Comparison of ENCODE assay signal across 12 cellular contexts in the genomic region with DNA sequence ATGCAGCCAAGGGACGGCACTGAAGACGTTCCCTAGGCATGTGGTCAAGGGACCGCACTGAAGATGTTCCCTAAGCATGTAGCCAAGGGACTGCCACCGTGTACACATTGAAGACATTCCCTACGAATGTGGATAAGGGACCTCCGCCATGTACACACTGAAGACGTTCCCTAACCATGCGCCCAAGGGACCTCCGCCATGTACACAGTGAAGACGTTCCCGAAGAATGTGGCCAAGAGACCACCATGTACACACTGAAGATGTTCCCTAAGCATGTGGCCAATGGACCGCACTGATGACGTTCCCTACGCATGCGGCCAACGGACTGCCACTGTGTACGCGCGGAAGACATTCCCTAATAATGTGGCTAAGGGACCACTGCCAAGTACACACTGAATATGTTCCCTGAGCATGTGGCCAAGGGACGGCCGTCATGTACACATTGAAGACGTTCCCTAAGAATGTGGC. TPM values are rescaled to one million over a fixed set of nuclear protein-coding genes. Genes with fewer than 3 reads are reported as not detected.
DNase-seq lines count a peak whose midpoint lies in the region; ATAC-seq, FAIRE-seq and TF ChIP-seq lines count a peak whose summit lies in the region.
"Had no signal": no experiment of that assay in that cellular context is flagged by ENCODE, and none has a peak within 500 bp of the region (broad histone marks: within the 10 kb centered on the region; RNA-seq: fewer than 3 reads in every experiment).

No MANE protein-coding gene starts in this region.

- no peak overlapping the region for H2BK120ac ChIP-seq in H1 (replicated peaks; ENCODE audit: low read depth, low read length)

- peaks cover 13% of the 10 kb centered on the region for H3K79me1 ChIP-seq in H1 (ENCODE audit: low read depth, low read length)

- intact Hi-C loops in spleen (cut with DNase I; ENCODE audit: low total_unique reads), result no loop called here

- no peaks in the 10 kb centered on the region for H3K23me2 ChIP-seq in H1 (ENCODE audit: low read depth, low read length)

- 89% methylated on average over 22 of the region's 22 CpGs; no CpG with 5 or more reads in 1 of the 2 experiments for WGBS in H1 (ENCODE audit: extremely low coverage in 1 of 2, insufficient coverage in 1 of 2, insufficient read length in 1 of 2, insufficient replicate concordance in 2 of 2, low coverage in 1 of 2, low lambda C conversion rate in 2 of 2, missing lambda C conversion rate in 1 of 2), 2 experiments
- 95 to 97% (median 96%) methylated on average over 21 to 22 of the region's 22 CpGs for WGBS in spleen, 5 donors

- no peak overlapping the region for H3K4me2 ChIP-seq in H1 (ENCODE audit: insufficient read depth in 1 of 2, low read depth in 2 of 2, low read length in 2 of 2)

- no peak overlapping the region for H3K14ac ChIP-seq in H1 (ENCODE audit: insufficient read length)

- H2BK12ac ChIP-seq in H1 (ENCODE audit: low read depth, low read length), result peak overlapping the region; percentile 64

- no peak overlapping the region for H2AFZ ChIP-seq in H1 (ENCODE audit: low read length)

- CTCF ChIA-PET in H1 (lab: Charles Lee; ENCODE audit: partially characterized antibody), result no interaction called here

- peak overlapping the region; percentile 67 for H2BK20ac ChIP-seq in H1 (ENCODE audit: low read length)

- no peak for ATAC-seq in HG03571 (IDR thresholded peaks at IDR 0.05; ENCODE audit: unreplicated experiment)
- ATAC-seq: CD8-positive, alpha-beta T cell had no signal

- no peak for DNase-seq in HTR-8/SVneo (ENCODE audit: insufficient read length, low spot score)
- no peak for DNase-seq in H1 (ENCODE audit: low read depth in 1 of 2, low spot score in 2 of 2)
- peak; percentile 20 for DNase-seq in spleen
- no peak for DNase-seq in HK-2 (ENCODE audit: unreplicated experiment)
- no peak for DNase-seq in NCI-H2227 treated with DMSO at 0.1 percent for 48 hours (lab: John Stamatoyannopoulos, UW)
- DNase-seq: CD8-positive, alpha-beta T cell; COR-L47; DMS53; GF-D8; H7; KBM-7 had no signal

- peaks cover 0 to 5% of the 10 kb centered on the region in 2 experiments for H4K20me1 ChIP-seq in H1 (replicated peaks in 1 of 2; ENCODE audit: control insufficient read depth in 1 of 2, insufficient read depth in 2 of 2, low read length in 2 of 2)

- H3K4ac ChIP-seq in H1 (replicated peaks; ENCODE audit: insufficient read length, low read depth, low read length), result no peak overlapping the region

- H3K27me3 ChIP-seq in H1 (replicated peaks in 1 of 4; ENCODE audit: control insufficient read depth in 3 of 4, extremely low read depth in 1 of 4, insufficient read depth in 3 of 4, low read length in 3 of 4), result no peaks in the 10 kb centered on the region
- H3K27me3 ChIP-seq in spleen (replicated peaks in 1 of 7), result no peaks in the 10 kb centered on the region

- H3K4me1 ChIP-seq in H1 (replicated peaks in 1 of 4; ENCODE audit: control insufficient read depth in 3 of 4, insufficient read depth in 4 of 4, low read length in 3 of 4) (peaks cover 0 to 11% (median 5%) of the 10 kb centered on the region in 4 experiments; a peak in 4 of 7 replicates), spleen (no peaks in the 10 kb centered on the region)

- H2BK15ac ChIP-seq in H1 (ENCODE audit: low read length), result peak overlapping the region; percentile 50; the same call in 1 of the 2 replicates

- no peak overlapping the region for H3K56ac ChIP-seq in H1 (replicated peaks; ENCODE audit: insufficient read length, low read depth, low read length)

- H3K36me3 ChIP-seq in H1 (ENCODE audit: control insufficient read depth in 2 of 4, insufficient read depth in 4 of 4, low read length in 3 of 4) (peaks cover 0 to 1% (median 0%) of the 10 kb centered on the region in 4 experiments; a peak in 4 of 8 replicates), spleen (peaks cover 0 to 21% (median 0%) of the 10 kb centered on the region in 6 donors)

- peak overlapping the region; percentile 44 for H3K18ac ChIP-seq in H1 (ENCODE audit: extremely low read depth, low read length)

- TF ChIP-seq RAD21 in H1 (IDR thresholded peaks at IDR 0.05 in 1 of 2, conservative IDR thresholded peaks at IDR 0.05 in 1 of 2; ENCODE audit: low read depth in 2 of 2, low read length in 2 of 2), result no peak

- TF ChIP-seq EP300 in H1 (IDR thresholded peaks at IDR 0.05; ENCODE audit: borderline replicate concordance in 1 of 2, low read depth in 2 of 2, low read length in 2 of 2), result no peak

- H4K8ac ChIP-seq in H1 (ENCODE audit: extremely low read depth, insufficient read depth, low read length), result no peak overlapping the region

- peaks cover 2 to 4% of the 10 kb centered on the region in 2 experiments; a peak in 2 of 4 replicates for H3K9me3 ChIP-seq in H1 (ENCODE audit: insufficient read depth in 2 of 2, low read depth in 1 of 2, low read length in 1 of 2)
- H3K9me3 ChIP-seq in spleen, result peaks cover 0 to 8% (median 2%) of the 10 kb centered on the region in 8 donors

- H4K5ac ChIP-seq in H1 (ENCODE audit: insufficient read length, low read depth, low read length), result no peak overlapping the region

- peak; percentile 28 for FAIRE-seq in HTR-8/SVneo (lab: Jason Lieb, UNC)
- no peak for FAIRE-seq in H1 (lab: Jason Lieb, UNC)

- TF ChIP-seq CTCF in H1 (IDR thresholded peaks at IDR 0.05; ENCODE audit: control extremely low read depth in 1 of 3, insufficient read depth in 1 of 3, low read depth in 1 of 3, low read length in 3 of 3), result no peak
- TF ChIP-seq CTCF in spleen (IDR thresholded peaks at IDR 0.05 in 8 of 11, conservative IDR thresholded peaks at IDR 0.05 in 3 of 11), result no peak

- POLR2A ChIA-PET in H1 (lab: Charles Lee; ENCODE audit: partially characterized antibody), result no interaction called here

- H3K27ac ChIP-seq in H1 (ENCODE audit: low read depth, low read length), result no peak overlapping the region
- no peak overlapping the region for H3K27ac ChIP-seq in spleen

- H3K79me2 ChIP-seq in H1 (ENCODE audit: control insufficient read depth in 1 of 2, insufficient read depth in 2 of 2, low read length in 2 of 2), result peaks cover 4 to 80% of the 10 kb centered on the region in 2 experiments; a peak in 3 of 4 replicates

- H2BK5ac ChIP-seq in H1 (ENCODE audit: low read depth, low read length), result peak overlapping the region; percentile 21; the same call in 1 of the 2 replicates

- peak overlapping the region; percentile 94 for H2AK5ac ChIP-seq in H1 (ENCODE audit: low read depth, low read length)

- H4K91ac ChIP-seq in H1 (replicated peaks; ENCODE audit: insufficient read length, low read length), result peak overlapping the region; percentile 36

- TF ChIP-seq POLR2A in H1 (IDR thresholded peaks at IDR 0.05; ENCODE audit: control extremely low read depth in 1 of 2, low read depth in 2 of 2, low read length in 2 of 2) (no peak), spleen (IDR thresholded peaks at IDR 0.05) (no peak)

- H3K9ac ChIP-seq in H1 (replicated peaks in 1 of 4; ENCODE audit: extremely low read depth in 1 of 4, low read depth in 3 of 4, low read length in 3 of 4), result no peak overlapping the region

- no peak overlapping the region for H3K4me3 ChIP-seq in H1 (ENCODE audit: extremely low read depth in 1 of 4, insufficient read depth in 2 of 4, low read depth in 3 of 4, low read length in 4 of 4)
- H3K4me3 ChIP-seq in spleen, result no peak overlapping the region

- H3K23ac ChIP-seq in H1 (ENCODE audit: insufficient read length), result no peak overlapping the region

TF ChIP-seq in H1, 55 proteins besides CTCF, POLR2A, EP300 and RAD21:
- TF ChIP-seq TCF12 (IDR thresholded peaks at IDR 0.05; ENCODE audit: low read depth, low read length) (no peak), SP1 (IDR thresholded peaks at IDR 0.05; ENCODE audit: low read depth, low read length) (peak; percentile 77; the same call in 1 of the 2 replicates), YY1 (IDR thresholded peaks at IDR 0.05; ENCODE audit: low read depth, low read length) (0 out of 2 replicates have a peak, but pooled peaks have one; percentile 17)
TF ChIP-seq in H1: peak in this region for 2.

RNA-seq across cellular contexts. Expression of gene DHRSX, which starts 48.4 kb away (rescaled TPM):
- total RNA-seq in H1 (2021; fragmentation: NEBNext Ultra II Directional; extraction: Animal tissue kit (Norgen Biotek cat#: 25700)), result 29.1 and 35.1 TPM in 2 replicates
- 43.4 and 46.8 TPM in 2 replicates for polyA plus RNA-seq in H1 (2011; rRNA removed)
- 36.5 TPM for polyA plus RNA-seq in H1 (2011; cell fraction: cytosol; rRNA removed)
- 54.8 TPM for polyA plus RNA-seq in H1 (2011; cell fraction: nucleus; rRNA removed)
- 29.2 to 34.0 TPM (median 33.8 TPM) in 4 replicates for polyA plus RNA-seq in H1 (2012, experiment 1 of 2)
- polyA plus RNA-seq in H1 (2012, experiment 2 of 2), result 30.9 TPM
- 22.1 TPM for polyA plus RNA-seq in H1 (2013, experiment 1 of 2)
- 23.6 TPM for polyA plus RNA-seq in H1 (2013, experiment 2 of 2)
- polyA minus RNA-seq in H1 (2011; rRNA and poly(A)+ RNA removed), result 51.6 and 57.5 TPM in 2 replicates
- 15.0 TPM for polyA minus RNA-seq in H1 (2011; cell fraction: cytosol; rRNA and poly(A)+ RNA removed)
- polyA minus RNA-seq in H1 (2011; cell fraction: nucleus; rRNA and poly(A)+ RNA removed), result 45.8 TPM
- 10 to 100 TPM; 18.7 to 29.6 (median 26.6) TPM for total RNA-seq in spleen
- polyA plus RNA-seq in spleen, result 1 to 10 TPM; 5.5 to 9.2 (median 6.6) TPM

RNA-seq across cellular contexts. Expression of gene ZBED1, which starts 48.4 kb away (rescaled TPM):
- 45.8 and 46.4 TPM in 2 replicates for total RNA-seq in H1 (2021; fragmentation: NEBNext Ultra II Directional; extraction: Animal tissue kit (Norgen Biotek cat#: 25700))
- polyA plus RNA-seq in H1 (2011; rRNA removed) (28.5 and 41.4 TPM in 2 replicates), spleen (10 to 100 TPM; 11.3 to 24.2 (median 14.5) TPM)
- polyA plus RNA-seq in H1 (2011; cell fraction: cytosol; rRNA removed), result 33.4 TPM
- polyA plus RNA-seq in H1 (2011; cell fraction: nucleus; rRNA removed), result 34.7 TPM
- 23.6 to 30.7 TPM (median 29.1 TPM) in 4 replicates for polyA plus RNA-seq in H1 (2012, experiment 1 of 2)
- polyA plus RNA-seq in H1 (2012, experiment 2 of 2), result 29.3 TPM
- polyA plus RNA-seq in H1 (2013, experiment 1 of 2), result 19.5 TPM
- 17.9 TPM for polyA plus RNA-seq in H1 (2013, experiment 2 of 2)
- polyA minus RNA-seq in H1 (2011; rRNA and poly(A)+ RNA removed), result 29.9 and 30.2 TPM in 2 replicates
- polyA minus RNA-seq in H1 (2011; cell fraction: cytosol; rRNA and poly(A)+ RNA removed), result 40.1 TPM
- polyA minus RNA-seq in H1 (2011; cell fraction: nucleus; rRNA and poly(A)+ RNA removed), result 31.7 TPM
- 10 to 100 TPM; 39.2 to 65.7 (median 45.1) TPM for total RNA-seq in spleen
